ENCODE assay signal across 22 cellular contexts in the genomic region with DNA sequence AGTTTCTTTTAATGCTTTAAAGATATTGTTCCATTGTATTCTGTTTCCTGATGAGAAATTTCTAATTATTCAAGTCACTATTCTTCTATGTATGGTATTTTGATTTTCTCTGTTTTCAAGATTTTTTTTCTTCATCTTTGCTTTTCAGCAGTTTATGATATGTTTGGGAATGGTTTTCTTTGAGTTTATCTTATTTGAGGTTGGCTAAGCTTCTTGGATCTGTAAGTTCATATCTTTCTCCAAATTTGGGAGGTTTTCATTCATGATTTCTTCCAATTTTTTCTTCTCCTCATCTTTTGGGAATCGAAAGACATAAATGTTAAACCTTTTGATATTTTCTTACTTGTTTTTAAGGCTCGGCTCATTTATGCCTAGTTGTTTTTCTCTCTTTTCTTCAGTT.
"Had no signal": no experiment of that assay in that cellular context is flagged by ENCODE, and none has a peak within 500 bp of the region (broad histone marks: within the 10 kb centered on the region; RNA-seq: fewer than 3 reads in every experiment).

No MANE protein-coding gene starts in this region.

- DNase-seq: dermis blood vessel endothelial cell; dorsolateral prefrontal cortex; effector CD4-positive, alpha-beta T cell; effector memory CD4-positive, alpha-beta T cell; foreskin keratinocyte; gastrocnemius medialis; glutamatergic neuron; head of caudate nucleus; heart right ventricle; hippocampal formation; left cardiac atrium; left lung; left ventricle myocardium superior; lower lobe of right lung; mesenchymal stem cell; mucosa of descending colon; naive B cell had no signal

- H3K4me1 ChIP-seq: esophagus muscularis mucosa, foreskin keratinocyte, gastrocnemius medialis, heart right ventricle, left lung, lower lobe of right lung had no signal

- FAIRE-seq: endothelial cell of umbilical vein, keratinocyte had no signal

- H3K4me1 Mint-ChIP-seq: mesothelial cell of epicardium had no signal

- H3K27ac ChIP-seq: coronary artery, dorsolateral prefrontal cortex, esophagus muscularis mucosa, foreskin keratinocyte, gastrocnemius medialis, heart right ventricle, left lung, lower lobe of right lung had no signal

- H3K27ac Mint-ChIP-seq: mesothelial cell of epicardium had no signal

- H3K36me3 ChIP-seq: esophagus muscularis mucosa, gastrocnemius medialis, heart right ventricle, left lung, lower lobe of right lung had no signal

- H3K4me3 ChIP-seq: coronary artery, dorsolateral prefrontal cortex, esophagus muscularis mucosa, gastrocnemius medialis, heart right ventricle, left lung, lower lobe of right lung, mucosa of descending colon had no signal

- H3K4me3 Mint-ChIP-seq: mesothelial cell of epicardium, naive B cell had no signal

- ATAC-seq: foreskin keratinocyte, gastrocnemius medialis, heart right ventricle, left cardiac atrium, left lung, left ventricle myocardium superior, lower lobe of right lung, mucosa of descending colon had no signal

- H3K27me3 Mint-ChIP-seq: naive B cell had no signal

- H3K9me3 ChIP-seq: esophagus muscularis mucosa, gastrocnemius medialis, mucosa of descending colon had no signal
